In genomic region chr18:58669731-58670379, GRCh38 we compare ENCODE assay signal across 8 cellular contexts. TPM values are rescaled to one million over a fixed set of nuclear protein-coding genes. Genes with fewer than 3 reads are reported as not detected.
DNase-seq lines count a peak whose midpoint lies in the region; ATAC-seq and TF ChIP-seq lines count a peak whose summit lies in the region.

No MANE protein-coding gene starts in this region.

- intact Hi-C loops in posterior vena cava (cut with DNase I), result no loop called here

- H3K27me3 ChIP-seq in OCI-LY3 (ENCODE audit: low read depth, low read length) (peaks cover 30% of the 10 kb centered on the region), esophagus (ENCODE audit: control insufficient read depth in 1 of 2, insufficient read depth in 2 of 2, low read length in 2 of 2) (no peaks in the 10 kb centered on the region)

- peak overlapping the region; percentile 73 for H3K4me3 ChIP-seq in OCI-LY3 (ENCODE audit: low read length)
- H3K4me3 ChIP-seq in esophagus (ENCODE audit: low read depth in 1 of 2, low read length in 2 of 2), result peak overlapping the region in 1 of 2 donors; percentile 62

- H3K4me1 ChIP-seq in OCI-LY3 (ENCODE audit: low read length) (peaks cover 35% of the 10 kb centered on the region), esophagus (ENCODE audit: control insufficient read depth in 2 of 2, insufficient read depth in 2 of 2, low read length in 1 of 2) (no peaks in the 10 kb centered on the region)

- ATAC-seq in HG03097 (IDR thresholded peaks at IDR 0.05; ENCODE audit: low FRiP score, unreplicated experiment), result no peak

- H4K20me1 ChIP-seq in OCI-LY3 (ENCODE audit: insufficient read depth, low read length), result peaks cover 6% of the 10 kb centered on the region; the same call in 1 of the 2 replicates

- peaks cover 6% of the 10 kb centered on the region for H3K36me3 ChIP-seq in OCI-LY3 (replicated peaks; ENCODE audit: low read depth, low read length)
- H3K36me3 ChIP-seq in esophagus (ENCODE audit: control insufficient read depth in 2 of 2, insufficient read depth in 2 of 2, low read length in 1 of 2), result no peaks in the 10 kb centered on the region

- H3K4me2 ChIP-seq in OCI-LY3 (ENCODE audit: low read length), result peak overlapping the region; percentile 83

- no peak for TF ChIP-seq CTCF in OCI-LY3 (IDR thresholded peaks at IDR 0.05; ENCODE audit: low read depth, low read length)

- peak overlapping the region; percentile 57 for H3K9ac ChIP-seq in OCI-LY3 (ENCODE audit: low read length)

- peaks cover 27% of the 10 kb centered on the region for H3K79me2 ChIP-seq in OCI-LY3 (ENCODE audit: low read length)

- H2AFZ ChIP-seq in OCI-LY3 (ENCODE audit: low read depth, low read length), result no peak overlapping the region

- 43 to 53% methylated on average over 11 of the region's 11 CpGs for WGBS in esophagus, 2 donors

- H3K27ac ChIP-seq in OCI-LY3 (ENCODE audit: low read length), result no peak overlapping the region
- peak overlapping the region; percentile 69 to 77 for H3K27ac ChIP-seq in esophagus (ENCODE audit: low read depth in 2 of 2, low read length in 1 of 2)

- DNase-seq in stimulated activated CD4-positive, alpha-beta T cell treated with anti-CD3 and anti-CD28 coated beads, Interleukin-15, amount 100 ng/mL, for 24 hours, result peak; percentile 23
- DNase-seq in stimulated activated CD4-positive, alpha-beta T cell treated with anti-CD3 and anti-CD28 coated beads, Interleukin-12 subunit alpha, Interleukin-12 subunit beta, amount 100 ng/mL, for 4 hours, result no peak
- DNase-seq in posterior vena cava (ENCODE audit: low spot score), result no peak
- DNase-seq in stimulated activated CD4-positive, alpha-beta T cell treated with anti-CD3 and anti-CD28 coated beads, Interleukin-1b, Interleukin-23, amount 100 ng/mL, for 48 hours, result no peak
- no peak for DNase-seq in NOMO-1 treated with dmso at 0.1 percent for 144 hours (lab: John Stamatoyannopoulos, UW; ENCODE audit: unreplicated experiment)

- H3K9me3 ChIP-seq in OCI-LY3 (ENCODE audit: insufficient read depth, low read length) (no peaks in the 10 kb centered on the region), esophagus (ENCODE audit: control insufficient read depth in 2 of 2, insufficient read depth in 1 of 2, low read depth in 1 of 2, low read length in 1 of 2) (no peaks in the 10 kb centered on the region)

RNA-seq across cellular contexts. Expression of gene MALT1, which starts 1.4 kb away (rescaled TPM):
- 10 to 100 TPM; 11.7 to 13.5 TPM for polyA plus RNA-seq in esophagus
- 10 to 100 TPM; 12.8 to 19.1 TPM for total RNA-seq in posterior vena cava

RNA-seq across cellular contexts. Expression of gene ALPK2, which starts 41.0 kb away (rescaled TPM):
- under 1 TPM; 0.02 to 0.04 TPM for polyA plus RNA-seq in esophagus
- total RNA-seq in posterior vena cava, result not detected
